ENCODE assay signal across 8 cellular contexts in the genomic region with DNA sequence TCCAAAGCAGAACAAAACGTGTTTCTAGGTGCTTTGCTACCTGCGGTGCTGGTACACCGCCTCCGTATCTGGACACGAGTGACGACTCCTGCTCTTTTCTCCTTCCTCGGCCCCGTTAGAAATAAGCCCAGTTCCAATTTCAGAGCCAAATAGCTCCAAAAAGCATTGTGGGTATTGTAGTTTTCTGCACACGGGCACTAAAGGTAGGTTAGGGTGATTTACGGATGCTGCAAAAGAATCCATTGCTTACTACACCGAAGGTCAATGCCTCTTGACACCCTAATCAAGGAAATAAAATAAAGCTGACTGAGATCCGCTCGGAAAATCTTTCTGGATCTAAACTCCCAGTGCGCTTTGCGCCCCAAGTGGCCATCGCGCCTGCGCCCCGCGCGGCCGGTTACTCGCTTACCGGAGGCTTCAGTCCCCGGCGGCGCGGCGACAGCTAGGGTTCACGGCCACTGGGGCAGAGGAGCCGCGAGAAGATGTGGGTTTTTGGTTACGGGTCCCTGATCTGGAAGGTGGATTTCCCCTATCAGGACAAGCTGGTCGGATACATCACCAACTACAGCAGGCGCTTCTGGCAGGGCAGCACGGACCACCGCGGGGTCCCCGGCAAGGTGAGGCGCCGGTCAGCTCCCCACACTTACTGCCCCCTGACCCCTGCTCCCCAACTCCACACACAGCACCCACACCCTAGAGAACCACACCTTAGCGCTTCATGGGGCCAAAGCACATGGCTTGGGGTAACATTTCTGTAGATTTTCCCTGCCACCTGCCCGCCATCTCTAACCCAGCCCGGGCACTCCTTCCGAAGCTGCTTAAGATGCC. TPM values are rescaled to one million over a fixed set of nuclear protein-coding genes. Genes with fewer than 3 reads are reported as not detected.
DNase-seq lines count a peak whose midpoint lies in the region; ATAC-seq and TF ChIP-seq lines count a peak whose summit lies in the region.

TSS of gene CHAC2 (plus strand) at position 400 of the 828 bp plus-strand sequence. CDS start at position 483, 83 bp downstream.

- DNase-seq in BJ (ENCODE audit: low read depth) (peak; percentile 37), GM19238 (ENCODE audit: insufficient read length, low spot score) (peak; percentile 72), NCI-H510A (lab: John Stamatoyannopoulos, UW) (peak; percentile 68)
- peak; percentile 94 for DNase-seq in activated CD4-positive, alpha-beta T cell treated with anti-CD3 and anti-CD28 coated beads for 36 hours
- peak; percentile 71 to 82 for DNase-seq in stimulated activated CD4-positive, alpha-beta T cell treated with anti-CD3 and anti-CD28 coated beads, Interleukin-1b, Interleukin-23, amount 100 ng/mL, for 4 hours (ENCODE audit: low read depth in 2 of 2)

- H3K27ac Mint-ChIP-seq in activated CD4-positive, alpha-beta T cell treated with anti-CD3 and anti-CD28 coated beads for 36 hours = peak within 1 kb of the TSS; percentile 96

- CTCF ChIA-PET in BJ (lab: Yijun Ruan, JAX) = interaction anchor here (1.4 to 1.7 kb wide), 2 partner anchors 19 to 30 kb away, joined by 4 read pairs; partner anchors contain the start of genes ASB3 and ERLEC1
- CTCF ChIA-PET in activated CD4-positive, alpha-beta T cell treated with anti-CD3 and anti-CD28 coated beads for 36 hours (lab: Charles Lee) = interaction anchor here (0.6 to 1.9 kb wide), 9 partner anchors 11 to 1853 kb away, joined by 3 to 10 read pairs (median 4); partner anchors contain the start of genes ASB3 and ERLEC1

- peaks cover 26% of the 10 kb centered on the region for H3K4me1 Mint-ChIP-seq in activated CD4-positive, alpha-beta T cell treated with anti-CD3 and anti-CD28 coated beads for 36 hours

- TF ChIP-seq CTCF in BJ (IDR thresholded peaks at IDR 0.05; ENCODE audit: insufficient read depth, low read depth, low read length) = peak; percentile 45

- intact Hi-C loops in activated CD4-positive, alpha-beta T cell treated with anti-CD3 and anti-CD28 coated beads for 36 hours (cut with DNase I, micrococcal nuclease) = loop anchor here (1.0 to 10.0 kb wide), 8 partner anchors 14 to 1850 kb away; partner anchors contain the start of genes ERLEC1 (in 2 of the 2), ACYP2 (in 1 of the 2), CLHC1 (in 1 of the 2) and EML6 (in 1 of the 2)

- no peaks in the 10 kb centered on the region for H3K27me3 Mint-ChIP-seq in activated CD4-positive, alpha-beta T cell treated with anti-CD3 and anti-CD28 coated beads for 36 hours

- peak within 1 kb of the TSS; percentile 71 for H3K4me3 ChIP-seq in BJ (ENCODE audit: low read depth, low read length)

- H3K36me3 Mint-ChIP-seq in activated CD4-positive, alpha-beta T cell treated with anti-CD3 and anti-CD28 coated beads for 36 hours (ENCODE audit: low read depth) = peaks cover 29% of the 10 kb centered on the region

- H3K27me3 ChIP-seq in BJ (ENCODE audit: control insufficient read depth, insufficient read depth, low read length) = no peaks in the 10 kb centered on the region
- H3K27me3 ChIP-seq in layer of hippocampus (ENCODE audit: control insufficient read depth, insufficient read depth, low read length) = no peaks in the 10 kb centered on the region

- no peaks in the 10 kb centered on the region for H3K9me3 Mint-ChIP-seq in activated CD4-positive, alpha-beta T cell treated with anti-CD3 and anti-CD28 coated beads for 36 hours (ENCODE audit: low read depth)

- H3K4me3 Mint-ChIP-seq in activated CD4-positive, alpha-beta T cell treated with anti-CD3 and anti-CD28 coated beads for 36 hours = peak within 1 kb of the TSS; percentile 91

- POLR2A ChIA-PET in BJ (lab: Charles Lee) = interaction anchor here (0.7 kb wide), 1 partner anchor 146 kb away, joined by 3 read pairs; no protein-coding TSS in a partner anchor
- POLR2A ChIA-PET in activated CD4-positive, alpha-beta T cell treated with anti-CD3 and anti-CD28 coated beads for 36 hours (lab: Charles Lee) = interaction anchor here (0.6 to 1.9 kb wide), 7 partner anchors 16 to 1521 kb away, joined by 3 to 24 read pairs (median 3); partner anchors contain the start of genes ASB3 and ERLEC1

- peaks cover 3% of the 10 kb centered on the region; the same call in 1 of the 2 replicates for H3K36me3 ChIP-seq in BJ (ENCODE audit: control insufficient read depth, insufficient read depth, low read length)

- peak within 1 kb of the TSS; percentile 86 for H3K27ac ChIP-seq in cingulate gyrus (ENCODE audit: low read depth, low read length)
- peak within 1 kb of the TSS; percentile 84 for H3K27ac ChIP-seq in layer of hippocampus (ENCODE audit: low read depth, low read length)

- ATAC-seq in HG03439 (IDR thresholded peaks at IDR 0.05; ENCODE audit: unreplicated experiment) = peak; percentile 95
- ATAC-seq in activated CD4-positive, alpha-beta T cell treated with anti-CD3 and anti-CD28 coated beads for 36 hours = peak; percentile 96

RNA-seq across cellular contexts. Expression of gene CHAC2, which starts in this region (rescaled TPM):
- polyA plus RNA-seq in BJ (2011; rRNA removed) = 0.98 and 2.0 TPM in 2 replicates
- 0.41 and 0.57 TPM in 2 replicates for polyA minus RNA-seq in BJ (2011; rRNA and poly(A)+ RNA removed)
- total RNA-seq in activated CD4-positive, alpha-beta T cell treated with anti-CD3 and anti-CD28 coated beads for 36 hours = 10 to 100 TPM; 15.8 to 17.4 TPM

Comparison
In these comparisons a context has a peak if more than half of its experiments do, and no peak if none do; other contexts are left out.
1. Peak in every context shown above with its lines: DNase-seq, ATAC-seq, H3K4me3 ChIP-seq and H3K27ac ChIP-seq.
2. DNase-seq: peak in every context shown above with its lines; median percentile 94 in activated CD4-positive, alpha-beta T cell treated with anti-CD3 and anti-CD28 coated beads for 36 hours; 76 in stimulated activated CD4-positive, alpha-beta T cell treated with anti-CD3 and anti-CD28 coated beads, Interleukin-1b, Interleukin-23, amount 100 ng/mL, for 4 hours; 72 in GM19238; 68 in NCI-H510A; 37 in BJ.